10 cellular contexts compared by ENCODE assay signal in genomic region chr11:73342633-73343032, GRCh38. TPM values are rescaled to one million over a fixed set of nuclear protein-coding genes. Genes with fewer than 3 reads are reported as not detected.
DNase-seq lines count a peak whose midpoint lies in the region; ATAC-seq, FAIRE-seq and TF ChIP-seq lines count a peak whose summit lies in the region.
"Had no signal": no experiment of that assay in that cellular context is flagged by ENCODE, and none has a peak within 500 bp of the region (broad histone marks: within the 10 kb centered on the region; RNA-seq: fewer than 3 reads in every experiment).

No MANE protein-coding gene starts in this region.

- H3K9ac ChIP-seq in ES-I3 (ENCODE audit: low read depth, low read length): peak overlapping the region; percentile 24; the same call in 1 of the 2 replicates

- peak; percentile 39 to 76 (median 62) for ATAC-seq in pancreas
- ATAC-seq in activated T-cell treated with anti-CD3 and anti-CD28 coated beads, Interleukin-2, amount 50 U/mL, for 72 hours (replicated peaks in 1 of 2): no peak
- no peak for ATAC-seq in HG03457 (IDR thresholded peaks at IDR 0.05; ENCODE audit: unreplicated experiment)
- ATAC-seq in GM18505 (IDR thresholded peaks at IDR 0.05; ENCODE audit: unreplicated experiment): no peak
- ATAC-seq in GM19324 (IDR thresholded peaks at IDR 0.05; ENCODE audit: low FRiP score, unreplicated experiment): no peak

- H3K9me3 ChIP-seq in ES-I3 (ENCODE audit: control insufficient read depth, insufficient read depth, low read length): no peaks in the 10 kb centered on the region
- no peaks in the 10 kb centered on the region for H3K9me3 ChIP-seq in Peyer's patch
- no peaks in the 10 kb centered on the region for H3K9me3 ChIP-seq in left ventricle myocardium inferior (replicated peaks)
- no peaks in the 10 kb centered on the region for H3K9me3 ChIP-seq in pancreas

- TF ChIP-seq CTCF in Peyer's patch (IDR thresholded peaks at IDR 0.05) (no peak), left ventricle myocardium inferior (IDR thresholded peaks at IDR 0.05; ENCODE audit: borderline replicate concordance) (peak; percentile 24), pancreas (IDR thresholded peaks at IDR 0.05) (no peak)

- TF ChIP-seq POLR2A in Peyer's patch (IDR thresholded peaks at IDR 0.05) (no peak), GM18505 (IDR thresholded peaks at IDR 0.05; ENCODE audit: borderline replicate concordance, extremely low read depth, insufficient read depth, insufficient read length) (no peak)

- H3K27me3 ChIP-seq in Peyer's patch (no peaks in the 10 kb centered on the region), left ventricle myocardium inferior (ENCODE audit: low read depth) (no peaks in the 10 kb centered on the region), pancreas (no peaks in the 10 kb centered on the region)

- DNase-seq in Peyer's patch: no peak
- DNase-seq in left ventricle myocardium inferior: no peak
- no peak for DNase-seq in pancreas
- no peak for DNase-seq in activated T-cell treated with anti-CD3 and anti-CD28 coated beads, Interleukin-2, amount 50 U/mL, for 72 hours
- DNase-seq: erythroblast had no signal

- no peak overlapping the region for H3K27ac Mint-ChIP-seq in activated T-cell treated with anti-CD3 and anti-CD28 coated beads, Interleukin-2, amount 50 U/mL, for 72 hours
- H3K27ac Mint-ChIP-seq: activated T-helper 1 cell treated with anti-CD3 and anti-CD28 coated beads, Interleukin-12 subunit alpha, Interleukin-12 subunit beta, Interleukin-2, Interleukin-4 antibody, amounts not matched to agents 30 ng/mL and 10 ng/mL and 1 ng/mL, durations not matched to agents 14 hours and 24 hours and 36 hours had no signal

- H3K4me1 ChIP-seq in ES-I3 (ENCODE audit: insufficient read depth, low read length) (peaks cover 9% of the 10 kb centered on the region), Peyer's patch (peaks cover 0 to 27% (median 0%) of the 10 kb centered on the region in 4 donors), left ventricle myocardium inferior (peaks cover 74% of the 10 kb centered on the region), pancreas (no peaks in the 10 kb centered on the region)

- 9 to 10% methylated on average over 23 to 54 of the region's 54 CpGs for WGBS in pancreas, 2 donors

- intact Hi-C loops in left ventricle myocardium inferior (cut with micrococcal nuclease): no loop called here
- intact Hi-C loops in pancreas (cut with DNase I): no loop called here

- H3K36me3 ChIP-seq in ES-I3 (ENCODE audit: insufficient read depth, low read length) (no peaks in the 10 kb centered on the region), Peyer's patch (no peaks in the 10 kb centered on the region), left ventricle myocardium inferior (peaks cover 9% of the 10 kb centered on the region), pancreas (no peaks in the 10 kb centered on the region)

- H3K4me3 Mint-ChIP-seq in activated T-cell treated with anti-CD3 and anti-CD28 coated beads, Interleukin-2, amount 50 U/mL, for 72 hours: no peak overlapping the region
- H3K4me3 Mint-ChIP-seq: activated T-helper 1 cell treated with anti-CD3 and anti-CD28 coated beads, Interleukin-12 subunit alpha, Interleukin-12 subunit beta, Interleukin-2, Interleukin-4 antibody, amounts not matched to agents 30 ng/mL and 10 ng/mL and 1 ng/mL, durations not matched to agents 14 hours and 24 hours and 36 hours had no signal

- H3K27me3 Mint-ChIP-seq in activated T-cell treated with anti-CD3 and anti-CD28 coated beads, Interleukin-2, amount 50 U/mL, for 72 hours (ENCODE audit: low read depth): no peaks in the 10 kb centered on the region

- no peak for FAIRE-seq in pancreas (lab: Jason Lieb, UNC)

- no peaks in the 10 kb centered on the region for H3K4me1 Mint-ChIP-seq in activated T-cell treated with anti-CD3 and anti-CD28 coated beads, Interleukin-2, amount 50 U/mL, for 72 hours (ENCODE audit: low read depth)

- H3K36me3 Mint-ChIP-seq in activated T-cell treated with anti-CD3 and anti-CD28 coated beads, Interleukin-2, amount 50 U/mL, for 72 hours (ENCODE audit: insufficient read depth in 2 of 2): no peaks in the 10 kb centered on the region

- H3K27ac ChIP-seq in Peyer's patch (no peak overlapping the region), left ventricle myocardium inferior (replicated peaks) (peak overlapping the region; percentile 54), pancreas (no peak overlapping the region)

- H3K9me3 Mint-ChIP-seq in activated T-cell treated with anti-CD3 and anti-CD28 coated beads, Interleukin-2, amount 50 U/mL, for 72 hours: no peaks in the 10 kb centered on the region
- H3K9me3 Mint-ChIP-seq: activated T-helper 1 cell treated with anti-CD3 and anti-CD28 coated beads, Interleukin-12 subunit alpha, Interleukin-12 subunit beta, Interleukin-2, Interleukin-4 antibody, amounts not matched to agents 30 ng/mL and 10 ng/mL and 1 ng/mL, durations not matched to agents 14 hours and 24 hours and 36 hours had no signal

- peak overlapping the region in 3 of 4 donors; percentile 9 to 43 (median 42) for H3K4me3 ChIP-seq in Peyer's patch
- peak overlapping the region; percentile 57 for H3K4me3 ChIP-seq in left ventricle myocardium inferior
- H3K4me3 ChIP-seq in pancreas: peak overlapping the region in 3 of 4 donors; percentile 18 to 47 (median 41)

RNA-seq across cellular contexts. Expression of gene RELT, which starts 33.6 kb away (rescaled TPM):
- total RNA-seq in Peyer's patch (10 to 100 TPM in 1 of 4 donors, 1 to 10 TPM in 3; 1.2 to 19.0 (median 4.7) TPM), left ventricle myocardium inferior (1.6 TPM), pancreas (1 to 10 TPM in 2 of 6 donors, under 1 TPM in 4; 0.23 to 4.7 (median 0.75) TPM)
- polyA plus RNA-seq in pancreas: under 1 TPM; 0.59 to 0.91 TPM
- total RNA-seq in activated T-cell treated with anti-CD3 and anti-CD28 coated beads, Interleukin-2, amount 50 U/mL, for 72 hours: 10 to 100 TPM; 17.3 to 19.6 TPM

RNA-seq across cellular contexts. Expression of gene ARHGEF17, which starts 34.6 kb away (rescaled TPM):
- total RNA-seq in Peyer's patch (10 to 100 TPM in 3 of 4 donors, 1 to 10 TPM in 1; 3.2 to 33.8 (median 17.4) TPM), left ventricle myocardium inferior (53.1 TPM), pancreas (10 to 100 TPM in 2 of 6 donors, 1 to 10 TPM in 4; 7.0 to 21.1 (median 9.8) TPM)
- 10 to 100 TPM; 21.8 to 24.0 TPM for polyA plus RNA-seq in pancreas
- under 1 TPM; 0.05 to 0.07 TPM for total RNA-seq in activated T-cell treated with anti-CD3 and anti-CD28 coated beads, Interleukin-2, amount 50 U/mL, for 72 hours

Comparison
In these comparisons a context has a peak if more than half of its experiments do, and no peak if none do; other contexts are left out.
1. ATAC-seq: peak in pancreas (4 of 4); none in activated T-cell treated with anti-CD3 and anti-CD28 coated beads, Interleukin-2, amount 50 U/mL, for 72 hours (0 of 2), HG03457 (single experiment), GM18505 (single experiment) and GM19324 (single experiment).
2. Peak in every context shown above with its lines, with median percentiles within 50 percentile points of each other: H3K4me3 ChIP-seq.